In genomic region chr13:32381539-32381938, GRCh38 we compare ENCODE assay signal across 7 cellular contexts. TPM values are rescaled to one million over a fixed set of nuclear protein-coding genes. Genes with fewer than 3 reads are reported as not detected.
DNase-seq lines count a peak whose midpoint lies in the region; ATAC-seq and TF ChIP-seq lines count a peak whose summit lies in the region.

No MANE protein-coding gene starts in this region.

- 63% methylated on average over 3 of the region's 3 CpGs for WGBS in mammary epithelial cell (ENCODE audit: low coverage, missing lambda C conversion rate)

- DNase-seq in EH (ENCODE audit: low read depth) (peak; percentile 30), KBM-7 (peak; percentile 43), mammary epithelial cell (peak; percentile 13), left colon (no peak), NCI-H2196 (lab: John Stamatoyannopoulos, UW; ENCODE audit: unreplicated experiment) (no peak)

- no peak overlapping the region for H3K9ac ChIP-seq in mammary epithelial cell (ENCODE audit: insufficient read depth, low read length)

- no peaks in the 10 kb centered on the region for H3K9me3 ChIP-seq in mammary epithelial cell (replicated peaks; ENCODE audit: insufficient read depth, low read length)

- no peak overlapping the region for H2AFZ ChIP-seq in mammary epithelial cell (ENCODE audit: low read depth, low read length)

- BruUV-seq in mammary epithelial cell (replicated peaks; lab: Mats Ljungman, UMichigan): no TSS peak

- TF ChIP-seq CTCF in mammary epithelial cell (conservative IDR thresholded peaks at IDR 0.05 in 1 of 2, IDR thresholded peaks at IDR 0.05 in 1 of 2; ENCODE audit: extremely low read depth in 1 of 2, insufficient read depth in 1 of 2, low read depth in 1 of 2, low read length in 2 of 2): peak; percentile 9 to 64

- H3K79me2 ChIP-seq in mammary epithelial cell (ENCODE audit: insufficient read depth, low read length): no peaks in the 10 kb centered on the region

- no peaks in the 10 kb centered on the region for H4K20me1 ChIP-seq in mammary epithelial cell (ENCODE audit: insufficient read depth, low read length)

- H3K4me2 ChIP-seq in mammary epithelial cell (ENCODE audit: insufficient read depth, low read depth, low read length): no peak overlapping the region

- no peaks in the 10 kb centered on the region for H3K4me1 ChIP-seq in mammary epithelial cell (ENCODE audit: insufficient read depth, low read length)

- CTCF ChIA-PET in mammary epithelial cell (lab: Charles Lee; ENCODE audit: low non-redundant PET): interaction anchor here (1.0 kb wide), 1 partner anchor 200 kb away, joined by 8 read pairs; no protein-coding TSS in a partner anchor

- dilution Hi-C loops in mammary epithelial cell (cut with HindIII; ENCODE audit: low sequenced_read_pairs): no loop called here

- H3K36me3 ChIP-seq in mammary epithelial cell (ENCODE audit: insufficient read depth, low read length): peaks cover 9% of the 10 kb centered on the region

- in situ Hi-C loops in KBM-7 (cut with MboI; ENCODE audit: low pct_unique_long_range_greater_than_20kb, low sequenced_read_pairs): no loop called here
- in situ Hi-C loops in mammary epithelial cell (cut with MboI; ENCODE audit: low sequenced_read_pairs in 2 of 2): no loop called here

- H3K4me3 ChIP-seq in mammary epithelial cell (replicated peaks in 1 of 3; ENCODE audit: insufficient read depth in 1 of 3, low read depth in 2 of 3, low read length in 3 of 3): no peak overlapping the region

- peak; percentile 71 for ATAC-seq in left colon
- no peak for ATAC-seq in GM19467 (IDR thresholded peaks at IDR 0.05; ENCODE audit: unreplicated experiment)
- ATAC-seq in GM21515 (IDR thresholded peaks at IDR 0.05; ENCODE audit: unreplicated experiment): no peak

- intact Hi-C loops in mammary epithelial cell (cut with micrococcal nuclease): loop anchor here (1.0 to 2.0 kb wide), 3 partner anchors 62 to 200 kb away; partner anchors contain the start of gene N4BP2L2
- intact Hi-C loops in left colon (cut with DNase I, micrococcal nuclease): loop anchor here in 1 of 2 donors (10.0 kb wide), 1 partner anchor 183 kb away; no protein-coding TSS in a partner anchor

- no peaks in the 10 kb centered on the region for H3K27me3 ChIP-seq in mammary epithelial cell (ENCODE audit: insufficient read depth, low read length)

- H3K27ac ChIP-seq in mammary epithelial cell (ENCODE audit: insufficient read depth, low read depth, low read length): no peak overlapping the region

RNA-seq across cellular contexts. Expression of gene N4BP2L1, which starts 46.4 kb away (rescaled TPM):
- total RNA-seq in mammary epithelial cell: 1 to 10 TPM; 1.3 to 3.7 TPM
- 0.25 TPM for polyA plus RNA-seq in mammary epithelial cell
- polyA minus RNA-seq in mammary epithelial cell: not detected
- total RNA-seq in left colon: 10 to 100 TPM in 1 of 2 donors, 1 to 10 TPM in 1; 6.6 to 10.5 TPM

Comparison
In these comparisons a context has a peak if more than half of its experiments do, and no peak if none do; other contexts are left out.
1. DNase-seq: peak in EH (single experiment), KBM-7 (single experiment) and mammary epithelial cell (single experiment); none in left colon (0 of 2) and NCI-H2196 (single experiment).